Comparison of ENCODE assay signal across 1 cellular context in genomic region chr12:80192087-80192486, GRCh38.
TF ChIP-seq lines count a peak whose summit lies in the region.

No MANE protein-coding gene starts in this region.

TF ChIP-seq in IMR-90, 13 proteins besides CTCF, POLR2A, EP300 and RAD21:
- no peak for TF ChIP-seq NFE2L2 (IDR thresholded peaks at IDR 0.05; ENCODE audit: low read depth, low read length)
- no peak for TF ChIP-seq MAFK (IDR thresholded peaks at IDR 0.05; ENCODE audit: low read depth, low read length)
